ENCODE assay signal across 8 cellular contexts in genomic region chr2:11743846-11744553, GRCh38. TPM values are rescaled to one million over a fixed set of nuclear protein-coding genes. Genes with fewer than 3 reads are reported as not detected.
DNase-seq lines count a peak whose midpoint lies in the region; ATAC-seq, FAIRE-seq and TF ChIP-seq lines count a peak whose summit lies in the region.

No MANE protein-coding gene starts in this region.

- H3K36me3 Mint-ChIP-seq in activated naive CD8-positive, alpha-beta T cell treated with anti-CD3 and anti-CD28 coated beads for 36 hours: no peaks in the 10 kb centered on the region

- H3K18ac ChIP-seq in trophoblast cell (ENCODE audit: low read length): peak overlapping the region; percentile 18

- H3K4me1 ChIP-seq in trophoblast cell (ENCODE audit: control insufficient read depth in 1 of 2, insufficient read depth in 2 of 2, low read length in 2 of 2): peaks cover 16 to 41% of the 10 kb centered on the region in 2 experiments
- peaks cover 39 to 55% (median 44%) of the 10 kb centered on the region in 4 donors for H3K4me1 ChIP-seq in upper lobe of left lung

- H3K27me3 ChIP-seq in trophoblast cell (ENCODE audit: insufficient read depth, low read length) (no peaks in the 10 kb centered on the region), upper lobe of left lung (no peaks in the 10 kb centered on the region)

- peak overlapping the region; percentile 32 for H3K4me2 ChIP-seq in trophoblast cell (ENCODE audit: low read length)

- H4K12ac ChIP-seq in trophoblast cell (ENCODE audit: low read depth, low read length): no peak overlapping the region

- FAIRE-seq in GM12891 (lab: Jason Lieb, UNC): no peak

- TF ChIP-seq POLR2A in GM12891 (IDR thresholded peaks at IDR 0.05; ENCODE audit: low read depth, low read length) (no peak), upper lobe of left lung (IDR thresholded peaks at IDR 0.05) (peak in 1 of 4 donors; percentile 24)

- no CpG with 5 or more reads among the region's 10 CpGs for WGBS in trophoblast cell (ENCODE audit: extremely low coverage, insufficient coverage, insufficient read length)
- 22 to 28% methylated on average over 9 to 10 of the region's 10 CpGs for WGBS in upper lobe of left lung, 2 donors

- no peaks in the 10 kb centered on the region for H3K27me3 Mint-ChIP-seq in activated naive CD8-positive, alpha-beta T cell treated with anti-CD3 and anti-CD28 coated beads for 36 hours

- H3K9ac ChIP-seq in trophoblast cell (ENCODE audit: low read length): no peak overlapping the region

- no peak for TF ChIP-seq CTCF in upper lobe of left lung (IDR thresholded peaks at IDR 0.05)

- H3K9me3 Mint-ChIP-seq in activated naive CD8-positive, alpha-beta T cell treated with anti-CD3 and anti-CD28 coated beads for 36 hours: no peaks in the 10 kb centered on the region

- peak overlapping the region; percentile 65 for H3K27ac ChIP-seq in trophoblast cell (ENCODE audit: low read depth, low read length)
- H3K27ac ChIP-seq in upper lobe of left lung: peak overlapping the region; percentile 68 to 85 (median 80)

- peak overlapping the region; percentile 66 for H2BK5ac ChIP-seq in trophoblast cell (ENCODE audit: low read depth, low read length, poor library complexity)

- H2BK120ac ChIP-seq in trophoblast cell (ENCODE audit: insufficient read depth, low read length, poor library complexity): peak overlapping the region; percentile 67

- H3K14ac ChIP-seq in trophoblast cell (ENCODE audit: low read length): peak overlapping the region; percentile 42

- H4K8ac ChIP-seq in trophoblast cell (ENCODE audit: low read depth, low read length): peak overlapping the region; percentile 23

- peak overlapping the region; percentile 54 for H2AFZ ChIP-seq in trophoblast cell (ENCODE audit: insufficient read depth, low read length, poor library complexity)

- peak; percentile 55 for DNase-seq in GM12891 (ENCODE audit: insufficient read length, low spot score)
- peak; percentile 35 for DNase-seq in NCI-H128 (lab: John Stamatoyannopoulos, UW; ENCODE audit: unreplicated experiment)
- DNase-seq in SKM-1 treated with dmso at 0.1 percent for 144 hours (lab: John Stamatoyannopoulos, UW; ENCODE audit: unreplicated experiment): peak; percentile 92
- DNase-seq in activated naive CD8-positive, alpha-beta T cell treated with anti-CD3 and anti-CD28 coated beads for 36 hours: peak; percentile 79
- DNase-seq in head of caudate nucleus: peak; percentile 75 to 97 (median 87)
- peak; percentile 99 for DNase-seq in trophoblast cell
- peak in 1 of 2 donors; percentile 98 for DNase-seq in upper lobe of left lung

- peaks cover 26% of the 10 kb centered on the region for H3K79me1 ChIP-seq in trophoblast cell (ENCODE audit: low read length)

- H3K23ac ChIP-seq in trophoblast cell (ENCODE audit: low read length): no peak overlapping the region

- no peak overlapping the region for H3K4me3 Mint-ChIP-seq in activated naive CD8-positive, alpha-beta T cell treated with anti-CD3 and anti-CD28 coated beads for 36 hours

- peak overlapping the region; percentile 79 for H2BK12ac ChIP-seq in trophoblast cell (ENCODE audit: low read length)

- TF ChIP-seq EP300 in upper lobe of left lung (IDR thresholded peaks at IDR 0.05): peak in 1 of 4 donors; percentile 88

- H3K4me3 ChIP-seq in trophoblast cell (ENCODE audit: low read depth, low read length): no peak overlapping the region
- H3K4me3 ChIP-seq in upper lobe of left lung: peak overlapping the region in 3 of 4 donors; percentile 7 to 26 (median 21)

- H4K91ac ChIP-seq in trophoblast cell (ENCODE audit: low read depth, low read length): peak overlapping the region; percentile 75

- ATAC-seq in HG02798 (IDR thresholded peaks at IDR 0.05; ENCODE audit: poor library complexity, unreplicated experiment): peak; percentile 64
- ATAC-seq in upper lobe of left lung (ENCODE audit: low FRiP score in 2 of 2): peak; percentile 94 to 97

- no peak overlapping the region for H3K4ac ChIP-seq in trophoblast cell (ENCODE audit: low read depth, low read length)

- H3K36me3 ChIP-seq in trophoblast cell (ENCODE audit: control insufficient read depth in 1 of 2, insufficient read depth in 2 of 2, low read length in 2 of 2) (no peaks in the 10 kb centered on the region), upper lobe of left lung (no peaks in the 10 kb centered on the region)

- H2AK5ac ChIP-seq in trophoblast cell (ENCODE audit: low read length): peak overlapping the region; percentile 59

- H3K9me3 ChIP-seq in trophoblast cell (ENCODE audit: insufficient read depth, low read depth, low read length) (no peaks in the 10 kb centered on the region), upper lobe of left lung (no peaks in the 10 kb centered on the region)

- peak overlapping the region; percentile 40 for H3K27ac Mint-ChIP-seq in activated naive CD8-positive, alpha-beta T cell treated with anti-CD3 and anti-CD28 coated beads for 36 hours

- H3K79me2 ChIP-seq in trophoblast cell (ENCODE audit: control insufficient read depth, insufficient read depth, low read length, poor library complexity): peaks cover 8% of the 10 kb centered on the region

- intact Hi-C loops in head of caudate nucleus (cut with DNase I): loop anchor here (5.0 kb wide), 1 partner anchor 33 kb away; no protein-coding TSS in a partner anchor

- H3K4me1 Mint-ChIP-seq in activated naive CD8-positive, alpha-beta T cell treated with anti-CD3 and anti-CD28 coated beads for 36 hours: peaks cover 40% of the 10 kb centered on the region

TF ChIP-seq in GM12891, 5 proteins besides CTCF, POLR2A, EP300 and RAD21:
- no peak for TF ChIP-seq POLR2AphosphoS5 (IDR thresholded peaks at IDR 0.05; ENCODE audit: low read depth, low read length)
- TF ChIP-seq SPI1 (IDR thresholded peaks at IDR 0.05; ENCODE audit: low read depth, low read length): no peak
- no peak; the same call in 1 of the 2 replicates for TF ChIP-seq POU2F2 (IDR thresholded peaks at IDR 0.05; ENCODE audit: low read depth, low read length)
- peak; percentile 47 for TF ChIP-seq PAX5 (IDR thresholded peaks at IDR 0.05; ENCODE audit: insufficient read depth, low read length, severe bottlenecking)
- peak; percentile 53; the same call in 1 of the 2 replicates for TF ChIP-seq TAF1 (IDR thresholded peaks at IDR 0.05; ENCODE audit: low read depth, low read length)

RNA-seq across cellular contexts. Expression of gene LPIN1, which starts 2.4 kb away (rescaled TPM):
- polyA plus RNA-seq in GM12891 (2012; ENCODE audit: low read depth, missing spikeins): 11.1 TPM
- 10 to 100 TPM; 24.1 to 25.2 TPM for total RNA-seq in activated naive CD8-positive, alpha-beta T cell treated with anti-CD3 and anti-CD28 coated beads for 36 hours
- 11.7 and 12.4 TPM in 2 replicates for polyA plus RNA-seq in trophoblast cell (2013)
- 10 to 100 TPM; 45.9 to 87.0 (median 54.2) TPM for total RNA-seq in upper lobe of left lung
